ENCODE assay signal across 8 cellular contexts in the genomic region with DNA sequence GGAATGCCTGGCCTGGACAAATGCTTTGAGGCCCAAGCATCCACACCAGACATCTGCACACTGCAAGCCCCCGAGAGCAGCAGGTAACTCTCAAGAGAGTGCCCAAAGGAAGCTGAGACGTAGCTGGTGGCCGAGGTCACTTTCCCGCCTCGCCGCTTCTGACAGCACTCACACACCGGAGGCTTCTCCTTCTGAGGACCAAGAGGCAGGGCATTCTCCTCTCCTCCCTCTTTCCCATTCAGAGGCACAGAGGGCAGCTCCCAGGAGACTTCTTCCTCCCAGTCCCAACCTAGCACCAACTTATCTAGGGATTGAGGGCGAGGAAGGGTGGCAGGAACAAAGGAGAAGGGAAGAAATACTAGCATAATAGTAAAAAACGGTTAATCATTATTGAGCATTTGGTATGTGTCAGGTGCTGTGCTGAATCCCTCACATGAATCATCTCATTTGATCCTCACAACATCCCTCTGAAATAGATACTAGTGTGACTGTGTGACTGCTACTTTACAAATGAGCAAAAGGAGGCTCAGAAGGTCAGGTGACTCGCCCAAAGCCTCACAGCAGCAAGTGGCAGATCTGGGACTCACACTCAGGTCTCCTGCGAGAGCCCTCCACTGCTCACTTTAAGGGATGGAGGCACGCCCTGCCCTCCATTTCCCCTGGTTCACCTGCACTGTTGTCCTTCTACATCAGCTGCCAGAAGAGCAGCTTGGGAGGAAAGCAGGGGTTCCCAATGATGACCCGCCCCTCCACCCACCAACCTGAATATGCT. TPM values are rescaled to one million over a fixed set of nuclear protein-coding genes. Genes with fewer than 3 reads are reported as not detected.
DNase-seq lines count a peak whose midpoint lies in the region; ATAC-seq and TF ChIP-seq lines count a peak whose summit lies in the region.

No MANE protein-coding gene starts in this region.

- peaks cover 0 to 3% (median 0%) of the 10 kb centered on the region in 3 donors for H3K27me3 Mint-ChIP-seq in immature natural killer cell (ENCODE audit: low read depth in 3 of 3)

- H3K9me3 Mint-ChIP-seq in immature natural killer cell = no peaks in the 10 kb centered on the region

- H3K27ac Mint-ChIP-seq in immature natural killer cell = peak overlapping the region; percentile 97 to 99 (median 98)

- H3K27ac ChIP-seq in tibial artery (peak overlapping the region; percentile 74 to 87), body of pancreas (no peak overlapping the region)

- H3K4me1 Mint-ChIP-seq in immature natural killer cell = peaks cover 51 to 61% of the 10 kb centered on the region in 2 donors

- ATAC-seq in HG02610 (IDR thresholded peaks at IDR 0.05; ENCODE audit: unreplicated experiment) = peak; percentile 52
- no peak for ATAC-seq in body of pancreas

- H3K4me1 ChIP-seq in tibial artery (peaks cover 0 to 53% (median 37%) of the 10 kb centered on the region in 4 donors), body of pancreas (peaks cover 17% of the 10 kb centered on the region)

- TF ChIP-seq CTCF in tibial artery (IDR thresholded peaks at IDR 0.05) (no peak), body of pancreas (IDR thresholded peaks at IDR 0.05) (no peak)

- peak; percentile 70 for DNase-seq in ACHN
- DNase-seq in activated CD8-positive, alpha-beta memory T cell treated with anti-CD3 and anti-CD28 coated beads, Interleukin-2, amount 50 U/mL, for 48 hours = peak; percentile 82
- DNase-seq in immature natural killer cell = no peak
- peak in 1 of 2 donors; percentile 62 for DNase-seq in tibial artery
- no peak for DNase-seq in NK-92 treated with Interleukin-12 subunit alpha and Interleukin-12 subunit beta, amount 100 ng/mL, for 24 hours (lab: John Stamatoyannopoulos, UW)
- DNase-seq in COR-L47 (lab: John Stamatoyannopoulos, UW) = no peak
- no peak for DNase-seq in body of pancreas

- H3K36me3 ChIP-seq in tibial artery = no peaks in the 10 kb centered on the region
- H3K36me3 ChIP-seq in body of pancreas (replicated peaks in 1 of 2; ENCODE audit: insufficient read depth in 1 of 2, low read depth in 2 of 2) = no peaks in the 10 kb centered on the region

- peak overlapping the region; percentile 52 for H3K4me3 ChIP-seq in tibial artery
- H3K4me3 ChIP-seq in body of pancreas = no peak overlapping the region

- peak overlapping the region; percentile 83 to 95 (median 90) for H3K4me3 Mint-ChIP-seq in immature natural killer cell

- TF ChIP-seq POLR2A in body of pancreas (IDR thresholded peaks at IDR 0.05) = no peak

- 70 to 82% methylated on average over 12 to 13 of the region's 13 CpGs for WGBS in body of pancreas, 2 donors

- H3K27me3 ChIP-seq in tibial artery (no peaks in the 10 kb centered on the region), body of pancreas (no peaks in the 10 kb centered on the region)

- in situ Hi-C loops in ACHN (cut with HindIII; ENCODE audit: low pct_ligation_motif_present, low pct_unique_long_range_greater_than_20kb, low sequenced_read_pairs) = no loop called here

- peaks cover 0 to 4% (median 0%) of the 10 kb centered on the region in 3 donors for H3K36me3 Mint-ChIP-seq in immature natural killer cell

- intact Hi-C loops in tibial artery (cut with DNase I; ENCODE audit: low total_unique reads) = no loop called here
- intact Hi-C loops in body of pancreas (cut with DNase I) = no loop called here

- no peaks in the 10 kb centered on the region for H3K9me3 ChIP-seq in tibial artery
- no peaks in the 10 kb centered on the region for H3K9me3 ChIP-seq in body of pancreas

RNA-seq across cellular contexts. Expression of a gene that starts 41.8 kb away (rescaled TPM):
- polyA plus RNA-seq in immature natural killer cell = 10 to 100 TPM in 1 of 3 donors, 1 to 10 TPM in 2; 1.5 to 32.5 (median 5.2) TPM
- total RNA-seq in body of pancreas = 10 to 100 TPM; 45.4 to 73.2 TPM

Comparison
In these comparisons a context has a peak if more than half of its experiments do, and no peak if none do; other contexts are left out.
1. DNase-seq: peak in ACHN (single experiment) and activated CD8-positive, alpha-beta memory T cell treated with anti-CD3 and anti-CD28 coated beads, Interleukin-2, amount 50 U/mL, for 48 hours (single experiment); none in immature natural killer cell (0 of 3), NK-92 treated with Interleukin-12 subunit alpha and Interleukin-12 subunit beta, amount 100 ng/mL, for 24 hours (single experiment), COR-L47 (single experiment) and body of pancreas (0 of 4).
2. H3K27ac ChIP-seq: peak in tibial artery (2 of 2); none in body of pancreas (0 of 4).
3. H3K4me3 ChIP-seq: peak in tibial artery (2 of 2); none in body of pancreas (0 of 2).